In genomic region chr17:20848869-20849443, GRCh38 we compare ENCODE assay signal across 8 cellular contexts.
DNase-seq lines count a peak whose midpoint lies in the region; FAIRE-seq and TF ChIP-seq lines count a peak whose summit lies in the region.
"Not testable (repeated sequence)": the region's sequence is repeated elsewhere in the genome, so short reads cannot be mapped to it uniquely, and the experiment has no call there.

No MANE protein-coding gene starts in this region.

- peak; percentile 49 for TF ChIP-seq CTCF in AG10803 (conservative IDR thresholded peaks at IDR 0.05; ENCODE audit: low read length)
- 0 out of 2 replicates have a peak, but pooled peaks have one; percentile 13 for TF ChIP-seq CTCF in GM12875 (IDR thresholded peaks at IDR 0.05; ENCODE audit: borderline replicate concordance, insufficient read depth, low read depth, low read length)
- peak; percentile 25 for TF ChIP-seq CTCF in NB4 (IDR thresholded peaks at IDR 0.05; ENCODE audit: low read depth, low read length)
- peak; percentile 18 for TF ChIP-seq CTCF in bronchial epithelial cell (IDR thresholded peaks at IDR 0.05; ENCODE audit: insufficient read depth, low read length, severe bottlenecking)
- TF ChIP-seq CTCF in mesothelial cell of epicardium (IDR thresholded peaks at IDR 0.05; ENCODE audit: unreplicated experiment), result peak; percentile 63

- peaks cover 13% of the 10 kb centered on the region for H3K27me3 Mint-ChIP-seq in mesothelial cell of epicardium (ENCODE audit: low read depth)

- peak; percentile 68 for FAIRE-seq in RCC 7860 (lab: Jason Lieb, UNC)
- not testable (repeated sequence) for FAIRE-seq in bronchial epithelial cell (lab: Jason Lieb, UNC)
- FAIRE-seq in frontal cortex (lab: Jason Lieb, UNC), result peak; percentile 77

- H3K27ac Mint-ChIP-seq in mesothelial cell of epicardium, result not testable (repeated sequence)

- not testable (repeated sequence) for DNase-seq in AG10803 (ENCODE audit: low read depth); NB4 (ENCODE audit: low read depth); RCC 7860 (ENCODE audit: low spot score); frontal cortex (ENCODE audit: low spot score in 2 of 2); mesothelial cell of epicardium (ENCODE audit: low spot score in 2 of 2, unreplicated experiment in 2 of 2)
- DNase-seq in bronchial epithelial cell (ENCODE audit: low read depth) (peak; percentile 12), superior temporal gyrus (ENCODE audit: extremely low spot score) (peak; percentile 20)

- TF ChIP-seq POLR2A in NB4 (IDR thresholded peaks at IDR 0.05; ENCODE audit: extremely low read depth, insufficient read length), result not testable (repeated sequence)

- H3K4me1 Mint-ChIP-seq in mesothelial cell of epicardium, result peaks cover 18% of the 10 kb centered on the region

- not testable (repeated sequence) for H3K27me3 ChIP-seq in bronchial epithelial cell (ENCODE audit: control insufficient read depth, insufficient read depth, low read length)

- not testable (repeated sequence) for H3K36me3 ChIP-seq in bronchial epithelial cell (ENCODE audit: control insufficient read depth, insufficient read depth, low read length)

- not testable (repeated sequence) for H3K36me3 Mint-ChIP-seq in mesothelial cell of epicardium

- not testable (repeated sequence) for H3K4me3 Mint-ChIP-seq in mesothelial cell of epicardium

- not testable (repeated sequence) for H3K4me3 ChIP-seq in AG10803 (ENCODE audit: low read length); GM12875 (ENCODE audit: low read depth, low read length); NB4 (ENCODE audit: low read depth, low read length); bronchial epithelial cell (ENCODE audit: low read depth, low read length)

- H3K9me3 Mint-ChIP-seq in mesothelial cell of epicardium, result not testable (repeated sequence)

Comparison
In these comparisons a context has a peak if more than half of its experiments do, and no peak if none do; other contexts are left out.
1. CTCF ChIP-seq: peak in every context shown above with its lines; median percentile 63 in mesothelial cell of epicardium; 49 in AG10803; 25 in NB4; 18 in bronchial epithelial cell; 13 in GM12875.